Comparison of ENCODE assay signal across 8 cellular contexts in genomic region chr1:160342520-160342919, GRCh38. TPM values are rescaled to one million over a fixed set of nuclear protein-coding genes. Genes with fewer than 3 reads are reported as not detected.
A peak's percentile ranks its signal among the peaks of the same experiment; 100 is the strongest.
DNase-seq lines count a peak whose midpoint lies in the region; ATAC-seq and TF ChIP-seq lines count a peak whose summit lies in the region.

No MANE protein-coding gene starts in this region.

- H2AFZ ChIP-seq in KMS-11 (ENCODE audit: low read depth) = peak overlapping the region; percentile 82

- peak; percentile 25 for ATAC-seq in left lung

- H3K27me3 Mint-ChIP-seq in MCF 10A (ENCODE audit: insufficient read depth, unreplicated experiment) = no peaks in the 10 kb centered on the region

- peaks cover 26% of the 10 kb centered on the region; the same call in 1 of the 2 replicates for H3K36me3 ChIP-seq in KMS-11 (ENCODE audit: insufficient read depth)
- peaks cover 0 to 49% of the 10 kb centered on the region in 2 donors for H3K36me3 ChIP-seq in left lung
- H3K36me3 ChIP-seq in tibial nerve = peaks cover 0 to 48% (median 8%) of the 10 kb centered on the region in 3 donors

- 0 to 2% methylated on average over 7 of the region's 7 CpGs for WGBS in tibial nerve, 2 donors

- peak overlapping the region; percentile 91 for H3K4me2 ChIP-seq in KMS-11

- CTCF ChIA-PET in MCF 10A (lab: Yijun Ruan, JAX) = interaction anchor here (0.6 to 1.6 kb wide), 7 partner anchors 30 to 845 kb away, joined by 3 to 10 read pairs (median 5); no protein-coding TSS in a partner anchor

- H3K9me3 ChIP-seq in left lung (no peaks in the 10 kb centered on the region), tibial nerve (no peaks in the 10 kb centered on the region)

- peak overlapping the region; percentile 99 for H3K27ac Mint-ChIP-seq in MCF 10A (ENCODE audit: low read depth, unreplicated experiment)

- POLR2A ChIA-PET in MCF 10A (lab: Yijun Ruan, JAX) = interaction anchor here (0.6 to 2.0 kb wide), 14 partner anchors 12 to 703 kb away, joined by 3 to 13 read pairs (median 4); partner anchors contain the start of genes PEX19, PIGM and USF1

- DNase-seq in MCF 10A (ENCODE audit: unreplicated experiment) (no peak), left lung (no peak), tibial nerve (ENCODE audit: low spot score in 2 of 2) (no peak), HK-2 (ENCODE audit: unreplicated experiment) (no peak), ureter (ENCODE audit: low spot score) (no peak), RPMI8226 (no peak)

- H3K9me3 Mint-ChIP-seq in MCF 10A (ENCODE audit: unreplicated experiment) = no peaks in the 10 kb centered on the region

- H3K4me1 ChIP-seq in KMS-11 (ENCODE audit: low read depth, poor library complexity, severe bottlenecking) (peaks cover 32% of the 10 kb centered on the region), left lung (peaks cover 15 to 86% of the 10 kb centered on the region in 2 donors), tibial nerve (peaks cover 0 to 73% (median 27%) of the 10 kb centered on the region in 4 donors)

- H3K27ac ChIP-seq in C4-2B (peak overlapping the region; percentile 89), KMS-11 (peak overlapping the region; percentile 65), left lung (peak overlapping the region; percentile 88 to 89), tibial nerve (peak overlapping the region; percentile 92 to 95 (median 94))

- H3K27me3 ChIP-seq in KMS-11 (ENCODE audit: insufficient read depth, low read depth) (no peaks in the 10 kb centered on the region), left lung (no peaks in the 10 kb centered on the region), tibial nerve (no peaks in the 10 kb centered on the region)

- H3K9ac ChIP-seq in KMS-11 = peak overlapping the region; percentile 87

- H3K79me2 ChIP-seq in KMS-11 (ENCODE audit: insufficient read depth, low read depth) = peaks cover 78% of the 10 kb centered on the region

- peak overlapping the region; percentile 99 for H3K4me3 ChIP-seq in KMS-11 (IDR thresholded peaks at IDR 0.05; ENCODE audit: insufficient read depth, low read depth, low read length)
- peak overlapping the region; percentile 77 to 93 for H3K4me3 ChIP-seq in left lung
- H3K4me3 ChIP-seq in tibial nerve = peak overlapping the region; percentile 67 to 94 (median 88)

- no TSS peak for BruUV-seq in MCF 10A (replicated peaks; lab: Mats Ljungman, UMichigan)

- TF ChIP-seq EP300 in tibial nerve (IDR thresholded peaks at IDR 0.05) = no peak

- TF ChIP-seq POLR2A in tibial nerve (IDR thresholded peaks at IDR 0.05) = no peak

- H3K4me1 Mint-ChIP-seq in MCF 10A (ENCODE audit: insufficient read depth, unreplicated experiment) = peaks cover 29% of the 10 kb centered on the region

- no peaks in the 10 kb centered on the region for H4K20me1 ChIP-seq in KMS-11 (ENCODE audit: insufficient read depth)

- peaks cover 63% of the 10 kb centered on the region for H3K36me3 Mint-ChIP-seq in MCF 10A (ENCODE audit: insufficient read depth, unreplicated experiment)

- no peak for TF ChIP-seq CTCF in C4-2B (conservative IDR thresholded peaks at IDR 0.05)
- TF ChIP-seq CTCF in KMS-11 (conservative IDR thresholded peaks at IDR 0.05; ENCODE audit: low read depth, low read length) = no peak
- TF ChIP-seq CTCF in MCF 10A (IDR thresholded peaks at IDR 0.05; ENCODE audit: unreplicated experiment) = no peak
- TF ChIP-seq CTCF in left lung (IDR thresholded peaks at IDR 0.05) = no peak
- TF ChIP-seq CTCF in tibial nerve (IDR thresholded peaks at IDR 0.05) = no peak

- H3K4me3 Mint-ChIP-seq in MCF 10A (ENCODE audit: unreplicated experiment) = peak overlapping the region; percentile 87

- intact Hi-C loops in MCF 10A (cut with micrococcal nuclease) = loop anchor here (10.0 kb wide), 2 partner anchors 262 to 742 kb away; partner anchors contain the start of gene NECTIN4
- intact Hi-C loops in left lung (cut with DNase I) = no loop called here

RNA-seq across cellular contexts. Expression of gene COPA, which starts 0.5 kb away (rescaled TPM):
- total RNA-seq in MCF 10A (2022) (273 and 353 TPM in 2 replicates), left lung (100 to 1,000 TPM; 174 to 181 TPM), tibial nerve (100 to 1,000 TPM in 3 of 4 donors, 10 to 100 TPM in 1; 92.2 to 127 (median 112) TPM), ureter (164 TPM)

RNA-seq across cellular contexts. Expression of gene NCSTN, which starts 0.7 kb away (rescaled TPM):
- total RNA-seq in MCF 10A (2022) (125 and 129 TPM in 2 replicates), left lung (10 to 100 TPM; 90.7 to 93.8 TPM), tibial nerve (10 to 100 TPM; 60.6 to 85.5 (median 73.0) TPM), ureter (95.6 TPM)

RNA-seq across cellular contexts. Expression of gene NHLH1, which starts 24.4 kb away (rescaled TPM):
- total RNA-seq in MCF 10A (2022) (0.12 and 0.20 TPM in 2 replicates), left lung (under 1 TPM; 0.09 to 0.26 TPM), tibial nerve (not detected), ureter (not detected)

RNA-seq across cellular contexts. Expression of gene PEX19, which starts 57.6 kb away (rescaled TPM):
- 61.2 and 73.2 TPM in 2 replicates for total RNA-seq in MCF 10A (2022)
- total RNA-seq in left lung = 10 to 100 TPM; 42.9 to 57.1 TPM
- total RNA-seq in tibial nerve = 10 to 100 TPM; 66.6 to 85.9 (median 71.6) TPM
- 102 TPM for total RNA-seq in ureter

RNA-seq across cellular contexts. Expression of gene VANGL2, which starts 57.8 kb away (rescaled TPM):
- total RNA-seq in MCF 10A (2022) = 0.26 and 0.27 TPM in 2 replicates
- total RNA-seq in left lung = 1 to 10 TPM; 2.7 to 5.5 TPM
- 1 to 10 TPM in 3 of 4 donors, under 1 TPM in 1; 0.84 to 2.0 (median 1.4) TPM for total RNA-seq in tibial nerve
- total RNA-seq in ureter = 12.7 TPM
